ENCODE assay signal across 13 cellular contexts in genomic region chr20:63060057-63060991, GRCh38. TPM values are rescaled to one million over a fixed set of nuclear protein-coding genes. Genes with fewer than 3 reads are reported as not detected.
DNase-seq lines count a peak whose midpoint lies in the region; ATAC-seq and TF ChIP-seq lines count a peak whose summit lies in the region.
"Had no signal": no experiment of that assay in that cellular context is flagged by ENCODE, and none has a peak within 500 bp of the region (broad histone marks: within the 10 kb centered on the region; RNA-seq: fewer than 3 reads in every experiment).

No MANE protein-coding gene starts in this region.

- H3K4me2 ChIP-seq in PC-3 (ENCODE audit: low read length) = no peak overlapping the region

- peak; percentile 33 for DNase-seq in activated CD8-positive, alpha-beta memory T cell treated with anti-CD3 and anti-CD28 coated beads, Interleukin-2, amount 50 U/mL, for 48 hours
- DNase-seq in activated CD8-positive, alpha-beta memory T cell treated with anti-CD3 and anti-CD28 coated beads, Interleukin-2, amount 10 ng/mL, durations not matched to agents 7 days and 5 days = no peak
- DNase-seq in PC-3 (peak; percentile 70), endodermal cell (peak; percentile 49), spleen (peak; percentile 58), epidermal melanocyte (ENCODE audit: insufficient read length, low spot score) (no peak), activated gamma-delta T cell (lab: John Stamatoyannopoulos, UW) (no peak)
- DNase-seq: activated CD8-positive, alpha-beta memory T cell treated with anti-CD3 and anti-CD28 coated beads, Interleukin-2, amount 50 U/mL, for 4 hours; CD4-positive, CD25-positive, alpha-beta regulatory T cell; naive thymus-derived CD4-positive, alpha-beta T cell; NCI-H748 treated with DMSO at 0.1 percent for 48 hours had no signal

- no peak overlapping the region for H3K27ac Mint-ChIP-seq in activated CD8-positive, alpha-beta memory T cell treated with anti-CD3 and anti-CD28 coated beads, Interleukin-2, amount 10 ng/mL, durations not matched to agents 7 days and 5 days
- no peak overlapping the region for H3K27ac Mint-ChIP-seq in endodermal cell
- H3K27ac Mint-ChIP-seq: CD4-positive, CD25-positive, alpha-beta regulatory T cell had no signal

- no peak overlapping the region for H3K4me3 Mint-ChIP-seq in activated CD8-positive, alpha-beta memory T cell treated with anti-CD3 and anti-CD28 coated beads, Interleukin-2, amount 10 ng/mL, durations not matched to agents 7 days and 5 days
- no peak overlapping the region for H3K4me3 Mint-ChIP-seq in endodermal cell
- H3K4me3 Mint-ChIP-seq: CD4-positive, CD25-positive, alpha-beta regulatory T cell; naive thymus-derived CD4-positive, alpha-beta T cell had no signal

- H3K9me2 ChIP-seq in PC-3 (replicated peaks; ENCODE audit: low read length) = no peaks in the 10 kb centered on the region

- WGBS in endodermal cell (ENCODE audit: insufficient coverage in 1 of 2, insufficient read length in 1 of 2), 2 experiments = 81 to 83% methylated on average over 9 to 23 of the region's 23 CpGs
- WGBS in spleen, 5 donors = 51 to 77% (median 64%) methylated on average over 18 to 23 of the region's 23 CpGs

- no TSS peak for BruUV-seq in PC-3 (replicated peaks; lab: Mats Ljungman, UMichigan)

- CTCF ChIA-PET in activated CD8-positive, alpha-beta memory T cell treated with anti-CD3 and anti-CD28 coated beads, Interleukin-2, amount 10 ng/mL, durations not matched to agents 7 days and 5 days (lab: Charles Lee) = no interaction called here
- CTCF ChIA-PET in PC-3 (lab: Charles Lee) = no interaction called here

- H3K9me3 ChIP-seq in PC-3 (ENCODE audit: low read length) = no peaks in the 10 kb centered on the region
- peaks cover 11% of the 10 kb centered on the region for H3K9me3 ChIP-seq in endodermal cell (ENCODE audit: control insufficient read depth, low read length)
- no peaks in the 10 kb centered on the region for H3K9me3 ChIP-seq in spleen

- intact Hi-C loops in PC-3 (cut with micrococcal nuclease) (no loop called here), spleen (cut with DNase I; ENCODE audit: low total_unique reads) (no loop called here)

- H3K36me3 ChIP-seq in PC-3 (ENCODE audit: low read depth, low read length) = no peaks in the 10 kb centered on the region
- no peaks in the 10 kb centered on the region for H3K36me3 ChIP-seq in endodermal cell (ENCODE audit: control insufficient read depth, insufficient read depth, low read length)
- no peaks in the 10 kb centered on the region for H3K36me3 ChIP-seq in spleen

- ATAC-seq in activated CD8-positive, alpha-beta memory T cell treated with anti-CD3 and anti-CD28 coated beads, Interleukin-2, amount 10 ng/mL, durations not matched to agents 7 days and 5 days = no peak
- ATAC-seq in PC-3 = peak; percentile 89
- ATAC-seq in HG03354 (IDR thresholded peaks at IDR 0.05; ENCODE audit: poor library complexity, severe bottlenecking, unreplicated experiment) = no peak
- ATAC-seq: naive thymus-derived CD4-positive, alpha-beta T cell had no signal

- no peaks in the 10 kb centered on the region for H3K79me2 ChIP-seq in PC-3 (ENCODE audit: low read length)

- no peaks in the 10 kb centered on the region for H3F3A ChIP-seq in PC-3 (ENCODE audit: low read length, unreplicated experiment)

- H4K20me1 ChIP-seq in PC-3 (ENCODE audit: low read length) = no peaks in the 10 kb centered on the region

- no peaks in the 10 kb centered on the region for H3K36me3 Mint-ChIP-seq in activated CD8-positive, alpha-beta memory T cell treated with anti-CD3 and anti-CD28 coated beads, Interleukin-2, amount 10 ng/mL, durations not matched to agents 7 days and 5 days
- no peaks in the 10 kb centered on the region for H3K36me3 Mint-ChIP-seq in endodermal cell (ENCODE audit: low read depth)
- H3K36me3 Mint-ChIP-seq: CD4-positive, CD25-positive, alpha-beta regulatory T cell had no signal

- no peaks in the 10 kb centered on the region for H3K4me1 Mint-ChIP-seq in activated CD8-positive, alpha-beta memory T cell treated with anti-CD3 and anti-CD28 coated beads, Interleukin-2, amount 10 ng/mL, durations not matched to agents 7 days and 5 days
- no peaks in the 10 kb centered on the region for H3K4me1 Mint-ChIP-seq in endodermal cell
- H3K4me1 Mint-ChIP-seq: CD4-positive, CD25-positive, alpha-beta regulatory T cell had no signal

- H3K27me3 ChIP-seq in PC-3 (ENCODE audit: low read length) (peaks cover 32% of the 10 kb centered on the region), endodermal cell (ENCODE audit: control insufficient read depth, insufficient read depth, low read length, poor library complexity, severe bottlenecking) (peaks cover 10% of the 10 kb centered on the region), spleen (replicated peaks in 1 of 7) (peaks cover 0 to 74% (median 54%) of the 10 kb centered on the region in 7 donors)

- TF ChIP-seq POLR2A in spleen (IDR thresholded peaks at IDR 0.05) = no peak

- H3K9me3 Mint-ChIP-seq in activated CD8-positive, alpha-beta memory T cell treated with anti-CD3 and anti-CD28 coated beads, Interleukin-2, amount 10 ng/mL, durations not matched to agents 7 days and 5 days (ENCODE audit: low read depth) = peaks cover 8% of the 10 kb centered on the region
- H3K9me3 Mint-ChIP-seq in endodermal cell = peaks cover 2% of the 10 kb centered on the region
- H3K9me3 Mint-ChIP-seq: CD4-positive, CD25-positive, alpha-beta regulatory T cell had no signal

- POLR2A ChIA-PET in PC-3 (lab: Charles Lee; ENCODE audit: unreplicated experiment) = no interaction called here

- H3K9ac ChIP-seq in PC-3 (ENCODE audit: low read length) = no peak overlapping the region
- H3K9ac ChIP-seq in endodermal cell (ENCODE audit: extremely low read depth, low read length, poor library complexity, severe bottlenecking) = no peak overlapping the region

- H3K27ac ChIP-seq in PC-3 (ENCODE audit: low read length) (no peak overlapping the region), endodermal cell (ENCODE audit: low read depth, low read length) (peak overlapping the region; percentile 82), spleen (no peak overlapping the region)

- no peak overlapping the region for H2AFZ ChIP-seq in PC-3 (ENCODE audit: low read length)

- no peaks in the 10 kb centered on the region; the same call in 1 of the 2 replicates for H3K4me1 ChIP-seq in PC-3 (ENCODE audit: insufficient read depth, low read length)
- H3K4me1 ChIP-seq in endodermal cell (ENCODE audit: control insufficient read depth, insufficient read depth, low read length) = no peaks in the 10 kb centered on the region
- peaks cover 0 to 10% (median 7%) of the 10 kb centered on the region in 6 donors for H3K4me1 ChIP-seq in spleen

- H3K4me3 ChIP-seq in PC-3 (ENCODE audit: low read length) = no peak overlapping the region
- H3K4me3 ChIP-seq in endodermal cell (ENCODE audit: low read length) = no peak overlapping the region
- no peak overlapping the region for H3K4me3 ChIP-seq in spleen

- H3K27me3 Mint-ChIP-seq in activated CD8-positive, alpha-beta memory T cell treated with anti-CD3 and anti-CD28 coated beads, Interleukin-2, amount 10 ng/mL, durations not matched to agents 7 days and 5 days = no peaks in the 10 kb centered on the region
- H3K27me3 Mint-ChIP-seq in endodermal cell (ENCODE audit: insufficient read depth) = no peaks in the 10 kb centered on the region
- H3K27me3 Mint-ChIP-seq: CD4-positive, CD25-positive, alpha-beta regulatory T cell had no signal

- no peak for TF ChIP-seq CTCF in PC-3 (conservative IDR thresholded peaks at IDR 0.05; ENCODE audit: low read depth, low read length)
- no peak for TF ChIP-seq CTCF in endodermal cell (conservative IDR thresholded peaks at IDR 0.05)
- TF ChIP-seq CTCF in spleen (IDR thresholded peaks at IDR 0.05 in 8 of 11, conservative IDR thresholded peaks at IDR 0.05 in 3 of 11) = no peak

RNA-seq across cellular contexts. Expression of gene BHLHE23, which starts 53.6 kb away (rescaled TPM):
- not detected for total RNA-seq in activated CD8-positive, alpha-beta memory T cell treated with anti-CD3 and anti-CD28 coated beads, Interleukin-2, amount 10 ng/mL, durations not matched to agents 7 days and 5 days
- not detected in 2 replicates for total RNA-seq in PC-3 (2014; rRNA removed)
- total RNA-seq in endodermal cell = not detected
- polyA plus RNA-seq in endodermal cell (2013, experiment 1 of 2) = 1.2 TPM
- polyA plus RNA-seq in endodermal cell (2013, experiment 2 of 2) = 0.46 TPM
- not detected for total RNA-seq in spleen
- not detected for polyA plus RNA-seq in spleen
- total RNA-seq: CD4-positive, CD25-positive, alpha-beta regulatory T cell; epithelial cell of proximal tubule; naive thymus-derived CD4-positive, alpha-beta T cell had no signal
- polyA plus RNA-seq: CD4-positive, CD25-positive, alpha-beta regulatory T cell; naive thymus-derived CD4-positive, alpha-beta T cell had no signal

Comparison
In these comparisons a context has a peak if more than half of its experiments do, and no peak if none do; other contexts are left out.
1. DNase-seq: peak in activated CD8-positive, alpha-beta memory T cell treated with anti-CD3 and anti-CD28 coated beads, Interleukin-2, amount 50 U/mL, for 48 hours (single experiment), PC-3 (single experiment), endodermal cell (single experiment) and spleen (single experiment); none in activated CD8-positive, alpha-beta memory T cell treated with anti-CD3 and anti-CD28 coated beads, Interleukin-2, amount 10 ng/mL, durations not matched to agents 7 days and 5 days (single experiment), epidermal melanocyte (single experiment) and activated gamma-delta T cell (single experiment).